ENCODE assay signal across 1 cellular context in genomic region chr1:202235856-202236837, GRCh38.
TF ChIP-seq lines count a peak whose summit lies in the region.

No MANE protein-coding gene starts in this region.

TF ChIP-seq in HepG2, 621 proteins besides CTCF, POLR2A, EP300 and RAD21 (continued from another document):
- TF ChIP-seq ZNF780A (CRISPR knock-in tag; IDR thresholded peaks at IDR 0.05): no peak
- 0 out of 4 replicates have a peak, but pooled peaks of 1 of the 2 experiments have one; percentile 16 for TF ChIP-seq HMGXB4 (CRISPR knock-in tag; IDR thresholded peaks at IDR 0.05; ENCODE audit: borderline replicate concordance in 1 of 2, low read depth in 1 of 2)
- TF ChIP-seq FOSL2 (CRISPR knock-in tag; IDR thresholded peaks at IDR 0.05): peak; percentile 85
- TF ChIP-seq ZFP91 (CRISPR knock-in tag; IDR thresholded peaks at IDR 0.05; ENCODE audit: borderline replicate concordance): 0 out of 2 replicates have a peak, but pooled peaks have one; percentile 2
- TF ChIP-seq SMAD3 (CRISPR knock-in tag; IDR thresholded peaks at IDR 0.05): 0 out of 2 replicates have a peak, but pooled peaks have one; percentile 14
- TF ChIP-seq HBP1 (CRISPR knock-in tag; IDR thresholded peaks at IDR 0.05; ENCODE audit: low read depth): no peak
- 0 out of 2 replicates have a peak, but pooled peaks have one; percentile 5 for TF ChIP-seq REPIN1 (CRISPR knock-in tag; IDR thresholded peaks at IDR 0.05; ENCODE audit: borderline replicate concordance, low read depth)
- peak; percentile 25; the same call in 1 of the 2 replicates for TF ChIP-seq PATZ1 (CRISPR knock-in tag; IDR thresholded peaks at IDR 0.05)
- no peak for TF ChIP-seq ZKSCAN5 (CRISPR knock-in tag; IDR thresholded peaks at IDR 0.05)
- peak; percentile 89 for TF ChIP-seq ZNF263 (CRISPR knock-in tag; IDR thresholded peaks at IDR 0.05)
- TF ChIP-seq MYC (CRISPR knock-in tag; IDR thresholded peaks at IDR 0.05; ENCODE audit: borderline replicate concordance): peak; percentile 35; the same call in 1 of the 2 replicates
- peak; percentile 88 for TF ChIP-seq XRCC5 (optimal IDR thresholded peaks at IDR 0.05; ENCODE audit: low read length)
- TF ChIP-seq ZMYM3 (CRISPR knock-in tag; IDR thresholded peaks at IDR 0.05): 0 out of 2 replicates have a peak, but pooled peaks have one; percentile 16
- TF ChIP-seq TGIF2 (CRISPR knock-in tag; IDR thresholded peaks at IDR 0.05): 0 out of 2 replicates have a peak, but pooled peaks have one; percentile 36
- peak; percentile 81 for TF ChIP-seq CEBPG (CRISPR knock-in tag; IDR thresholded peaks at IDR 0.05)
- TF ChIP-seq ATF4 (CRISPR knock-in tag; IDR thresholded peaks at IDR 0.05): peak in 1 of 2 experiments; percentile 93; a peak in 2 of 4 replicates
- TF ChIP-seq GZF1 (CRISPR knock-in tag; IDR thresholded peaks at IDR 0.05): 0 out of 2 replicates have a peak, but pooled peaks have one; percentile 33
- peak; percentile 41; the same call in 1 of the 2 replicates for TF ChIP-seq TFDP1 (CRISPR knock-in tag; IDR thresholded peaks at IDR 0.05; ENCODE audit: borderline replicate concordance)
- peak; percentile 36; the same call in 1 of the 2 replicates for TF ChIP-seq ZKSCAN1 (IDR thresholded peaks at IDR 0.05; ENCODE audit: low read length)
- TF ChIP-seq NRL (CRISPR knock-in tag; IDR thresholded peaks at IDR 0.05; ENCODE audit: borderline replicate concordance): no peak
- TF ChIP-seq ZNF781 (CRISPR knock-in tag; IDR thresholded peaks at IDR 0.05; ENCODE audit: borderline replicate concordance, not compliant biosample characterization): peak; percentile 41
- TF ChIP-seq ZSCAN22 (CRISPR knock-in tag; IDR thresholded peaks at IDR 0.05): peak; percentile 94
- TF ChIP-seq CEBPB (IDR thresholded peaks at IDR 0.05; ENCODE audit: borderline replicate concordance, low read depth, low read length): peak; percentile 41; the same call in 1 of the 2 replicates
- no peak for TF ChIP-seq ZBTB40 (IDR thresholded peaks at IDR 0.05)
- 0 out of 2 replicates have a peak, but pooled peaks have one; percentile 40 for TF ChIP-seq ZBTB40 (CRISPR knock-in tag; IDR thresholded peaks at IDR 0.05)
- 0 out of 2 replicates have a peak, but pooled peaks have one; percentile 19 for TF ChIP-seq FOSL1 (CRISPR knock-in tag; IDR thresholded peaks at IDR 0.05; ENCODE audit: borderline replicate concordance)
- no peak for TF ChIP-seq ZFP37 (CRISPR knock-in tag; IDR thresholded peaks at IDR 0.05; ENCODE audit: borderline replicate concordance)
- no peak for TF ChIP-seq ZNF550 (CRISPR knock-in tag; IDR thresholded peaks at IDR 0.05; ENCODE audit: borderline replicate concordance)
- no peak for TF ChIP-seq TOPORS (CRISPR knock-in tag; IDR thresholded peaks at IDR 0.05)
- TF ChIP-seq TFAP4 (IDR thresholded peaks at IDR 0.05; ENCODE audit: borderline replicate concordance, low read depth): peak; percentile 22; the same call in 1 of the 2 replicates
- TF ChIP-seq ATF3 (CRISPR knock-in tag; IDR thresholded peaks at IDR 0.05): peak; percentile 72
- 0 out of 2 replicates have a peak, but pooled peaks have one; percentile 6 for TF ChIP-seq ZNF768 (CRISPR knock-in tag; IDR thresholded peaks at IDR 0.05)
- TF ChIP-seq STAG1 (CRISPR knock-in tag; IDR thresholded peaks at IDR 0.05): peak; percentile 15; the same call in 1 of the 2 replicates
